17 cellular contexts compared by ENCODE assay signal in the genomic region with DNA sequence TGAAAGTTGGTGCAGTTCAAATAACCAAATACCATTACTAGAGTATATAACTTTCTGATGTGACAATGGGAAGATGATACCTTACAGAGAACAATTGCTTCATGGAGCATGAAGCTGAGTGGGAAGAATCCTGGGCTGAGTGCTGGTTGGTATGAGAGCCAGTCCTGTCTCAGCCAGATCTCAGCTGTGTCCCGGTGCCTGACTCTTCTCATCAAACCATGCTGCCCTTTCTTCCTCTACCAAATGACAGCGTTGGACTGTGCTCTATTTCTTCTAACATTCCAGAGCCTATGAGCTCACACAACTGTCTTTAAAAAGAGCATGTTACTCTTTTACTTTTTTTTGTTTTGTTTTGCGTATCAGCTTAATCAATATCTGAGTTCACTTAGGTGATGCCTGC. TPM values are rescaled to one million over a fixed set of nuclear protein-coding genes. Genes with fewer than 3 reads are reported as not detected.
DNase-seq lines count a peak whose midpoint lies in the region; ATAC-seq and TF ChIP-seq lines count a peak whose summit lies in the region.
"Had no signal": no experiment of that assay in that cellular context is flagged by ENCODE, and none has a peak within 500 bp of the region (broad histone marks: within the 10 kb centered on the region; RNA-seq: fewer than 3 reads in every experiment).

No MANE protein-coding gene starts in this region.

- intact Hi-C loops in lower leg skin (cut with DNase I; ENCODE audit: low total_unique reads), result no loop called here

- H3K4me1 ChIP-seq in upper lobe of left lung, result peaks cover 0 to 6% (median 0%) of the 10 kb centered on the region in 4 donors
- H3K4me1 ChIP-seq: BLaER1 treated with 17β-estradiol and CSF1 and Interleukin-3, amounts not matched to agents 10 nM and 100 nM had no signal

- H3K27ac ChIP-seq in upper lobe of left lung, result no peak overlapping the region
- H3K27ac ChIP-seq: BLaER1 treated with 17β-estradiol and CSF1 and Interleukin-3, amounts not matched to agents 10 nM and 100 nM had no signal

- TF ChIP-seq POLR2A in lower leg skin (IDR thresholded peaks at IDR 0.05), result no peak
- TF ChIP-seq POLR2A in upper lobe of left lung (IDR thresholded peaks at IDR 0.05), result no peak

- H3K9me3 ChIP-seq in upper lobe of left lung, result no peaks in the 10 kb centered on the region
- H3K9me3 ChIP-seq: BLaER1 treated with 17β-estradiol and CSF1 and Interleukin-3, amounts not matched to agents 10 nM and 100 nM had no signal

- H3K4me3 ChIP-seq in astrocyte of the spinal cord (ENCODE audit: low read depth, low read length), result no peak overlapping the region
- no peak overlapping the region for H3K4me3 ChIP-seq in skeletal muscle cell (ENCODE audit: low read depth, low read length)
- no peak overlapping the region for H3K4me3 ChIP-seq in lower leg skin (ENCODE audit: low read depth, poor library complexity, severe bottlenecking)
- no peak overlapping the region for H3K4me3 ChIP-seq in upper lobe of left lung
- H3K4me3 ChIP-seq: BLaER1 treated with 17β-estradiol and CSF1 and Interleukin-3, amounts not matched to agents 10 nM and 100 nM; GM12878; GM23338 had no signal

- peak; percentile 18 for DNase-seq in NCI-H2171 treated with DMSO at 0.1 percent for 48 hours (lab: John Stamatoyannopoulos, UW)
- DNase-seq in NCI-H2171 (lab: John Stamatoyannopoulos, UW), result no peak
- DNase-seq in astrocyte of the spinal cord (ENCODE audit: low read depth, low spot score), result peak; percentile 12
- DNase-seq in skeletal muscle cell (ENCODE audit: low read depth), result peak; percentile 9
- DNase-seq in lower leg skin (ENCODE audit: low spot score in 2 of 2), result no peak
- DNase-seq in upper lobe of left lung, result no peak
- no peak for DNase-seq in NK-92 (lab: John Stamatoyannopoulos, UW; ENCODE audit: unreplicated experiment)
- DNase-seq: Calu3; CD8-positive, alpha-beta T cell; DMS79 treated with DMSO at 0.1 percent for 48 hours; HCEC 1CT had no signal

- ATAC-seq in upper lobe of left lung (ENCODE audit: low FRiP score in 2 of 2), result no peak
- ATAC-seq: CD8-positive, alpha-beta T cell; GM12878; GM23338 had no signal

- in situ Hi-C loops in astrocyte of the spinal cord (cut with HindIII; ENCODE audit: low sequenced_read_pairs), result no loop called here

- TF ChIP-seq CTCF in astrocyte of the spinal cord (IDR thresholded peaks at IDR 0.05; ENCODE audit: low read depth, low read length), result no peak
- no peak for TF ChIP-seq CTCF in lower leg skin (IDR thresholded peaks at IDR 0.05)
- TF ChIP-seq CTCF in upper lobe of left lung (IDR thresholded peaks at IDR 0.05), result no peak

- peaks cover 0 to 3% (median 0%) of the 10 kb centered on the region in 4 donors for H3K36me3 ChIP-seq in upper lobe of left lung
- H3K36me3 ChIP-seq: BLaER1 treated with 17β-estradiol and CSF1 and Interleukin-3, amounts not matched to agents 10 nM and 100 nM had no signal

- WGBS in lower leg skin, 2 donors, result 70 to 85% methylated on average over 3 of the region's 3 CpGs
- WGBS in upper lobe of left lung, 2 donors, result 86 to 91% methylated on average over 3 of the region's 3 CpGs

- no peak for TF ChIP-seq EP300 in upper lobe of left lung (IDR thresholded peaks at IDR 0.05)

- no peaks in the 10 kb centered on the region for H3K27me3 ChIP-seq in upper lobe of left lung
- H3K27me3 ChIP-seq: BLaER1 treated with 17β-estradiol and CSF1 and Interleukin-3, amounts not matched to agents 10 nM and 100 nM had no signal

RNA-seq across cellular contexts. Expression of gene PBOV1, which starts 27.5 kb away (rescaled TPM):
- total RNA-seq in lower leg skin (not detected), upper lobe of left lung (not detected)
- total RNA-seq: A172; B cell; Calu3; CD8-positive, alpha-beta T cell; GM12878; GM23338; HT-29 had no signal

Comparison
In these comparisons a context has a peak if more than half of its experiments do, and no peak if none do; other contexts are left out.
1. DNase-seq: peak in NCI-H2171 treated with DMSO at 0.1 percent for 48 hours (single experiment), astrocyte of the spinal cord (single experiment) and skeletal muscle cell (single experiment); none in NCI-H2171 (single experiment), lower leg skin (0 of 2), upper lobe of left lung (0 of 2) and NK-92 (single experiment).